ENCODE assay signal across 20 cellular contexts in the genomic region with DNA sequence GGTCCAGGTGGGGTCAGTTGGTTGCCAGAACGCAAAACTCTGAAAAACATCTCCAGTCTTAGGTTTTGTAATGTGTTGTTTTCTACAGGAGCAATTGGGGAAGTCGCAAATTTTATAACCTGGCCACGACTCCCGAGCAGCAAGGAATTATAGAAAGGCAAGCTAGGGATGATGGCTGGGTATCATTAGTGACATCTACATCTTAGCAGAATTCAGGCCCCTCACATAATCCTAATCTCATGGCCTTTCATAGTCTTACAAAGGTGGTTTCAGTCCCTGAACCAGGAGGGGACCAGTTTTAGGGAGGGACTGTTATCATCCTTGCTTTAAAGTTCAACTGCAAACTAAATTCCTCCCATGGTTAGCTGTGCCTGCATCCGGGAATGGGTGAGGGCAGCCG.
"Had no signal": no experiment of that assay in that cellular context is flagged by ENCODE, and none has a peak within 500 bp of the region (broad histone marks: within the 10 kb centered on the region; RNA-seq: fewer than 3 reads in every experiment).

No MANE protein-coding gene starts in this region.

- H3K4me3 Mint-ChIP-seq: activated naive CD4-positive, alpha-beta T cell treated with anti-CD3 and anti-CD28 coated beads for 36 hours had no signal

- ATAC-seq: activated T-helper 17 cell treated with anti-CD3 and anti-CD28 coated beads, Interleukin-2, amount 50 U/mL, for 72 hours; heart left ventricle; left colon had no signal

- DNase-seq: activated CD4-positive, alpha-beta T cell treated with anti-CD3 and anti-CD28 coated beads, Interleukin-2, amount 50 U/mL, for 1 hour; activated CD8-positive, alpha-beta memory T cell treated with anti-CD3 and anti-CD28 coated beads, Interleukin-2, amount 50 U/mL, for 48 hours; activated naive CD4-positive, alpha-beta T cell treated with anti-CD3 and anti-CD28 coated beads for 36 hours; esophagus squamous epithelium; foreskin fibroblast; heart left ventricle; left colon; midbrain; posterior cingulate gyrus; T1000; thyroid gland had no signal

- H3K9me3 Mint-ChIP-seq: activated T-helper 17 cell treated with anti-CD3 and anti-CD28 coated beads, Interleukin-2, amount 50 U/mL, for 72 hours had no signal

- H3K27ac ChIP-seq: ascending aorta, esophagus squamous epithelium, neutrophil, right atrium auricular region, thyroid gland, vagina, VCaP had no signal

- FAIRE-seq: colon had no signal

- H3K36me3 ChIP-seq: ascending aorta, esophagus squamous epithelium, heart left ventricle, neutrophil, right atrium auricular region, thyroid gland, vagina had no signal

- H3K27ac Mint-ChIP-seq: activated naive CD4-positive, alpha-beta T cell treated with anti-CD3 and anti-CD28 coated beads for 36 hours had no signal

- H3K4me3 ChIP-seq: ascending aorta, esophagus squamous epithelium, heart left ventricle, lung, right atrium auricular region, skin epidermis, thyroid gland, vagina had no signal

- H3K4me1 ChIP-seq: ascending aorta, right atrium auricular region had no signal

- H3K27me3 Mint-ChIP-seq: activated T-helper 17 cell treated with anti-CD3 and anti-CD28 coated beads, Interleukin-2, amount 50 U/mL, for 72 hours had no signal

- H3K27me3 ChIP-seq: ascending aorta, esophagus squamous epithelium, heart left ventricle, neutrophil, right atrium auricular region, thyroid gland, vagina had no signal

- H3K9me3 ChIP-seq: neutrophil, thyroid gland, vagina had no signal
